ENCODE assay signal across 1 cellular context in genomic region chr6:158006821-158007570, GRCh38.
TF ChIP-seq lines count a peak whose summit lies in the region.

No MANE protein-coding gene starts in this region.

TF ChIP-seq in HepG2, 621 proteins besides CTCF, POLR2A, EP300 and RAD21 (continued from another document):
- TF ChIP-seq, protein P1, sequence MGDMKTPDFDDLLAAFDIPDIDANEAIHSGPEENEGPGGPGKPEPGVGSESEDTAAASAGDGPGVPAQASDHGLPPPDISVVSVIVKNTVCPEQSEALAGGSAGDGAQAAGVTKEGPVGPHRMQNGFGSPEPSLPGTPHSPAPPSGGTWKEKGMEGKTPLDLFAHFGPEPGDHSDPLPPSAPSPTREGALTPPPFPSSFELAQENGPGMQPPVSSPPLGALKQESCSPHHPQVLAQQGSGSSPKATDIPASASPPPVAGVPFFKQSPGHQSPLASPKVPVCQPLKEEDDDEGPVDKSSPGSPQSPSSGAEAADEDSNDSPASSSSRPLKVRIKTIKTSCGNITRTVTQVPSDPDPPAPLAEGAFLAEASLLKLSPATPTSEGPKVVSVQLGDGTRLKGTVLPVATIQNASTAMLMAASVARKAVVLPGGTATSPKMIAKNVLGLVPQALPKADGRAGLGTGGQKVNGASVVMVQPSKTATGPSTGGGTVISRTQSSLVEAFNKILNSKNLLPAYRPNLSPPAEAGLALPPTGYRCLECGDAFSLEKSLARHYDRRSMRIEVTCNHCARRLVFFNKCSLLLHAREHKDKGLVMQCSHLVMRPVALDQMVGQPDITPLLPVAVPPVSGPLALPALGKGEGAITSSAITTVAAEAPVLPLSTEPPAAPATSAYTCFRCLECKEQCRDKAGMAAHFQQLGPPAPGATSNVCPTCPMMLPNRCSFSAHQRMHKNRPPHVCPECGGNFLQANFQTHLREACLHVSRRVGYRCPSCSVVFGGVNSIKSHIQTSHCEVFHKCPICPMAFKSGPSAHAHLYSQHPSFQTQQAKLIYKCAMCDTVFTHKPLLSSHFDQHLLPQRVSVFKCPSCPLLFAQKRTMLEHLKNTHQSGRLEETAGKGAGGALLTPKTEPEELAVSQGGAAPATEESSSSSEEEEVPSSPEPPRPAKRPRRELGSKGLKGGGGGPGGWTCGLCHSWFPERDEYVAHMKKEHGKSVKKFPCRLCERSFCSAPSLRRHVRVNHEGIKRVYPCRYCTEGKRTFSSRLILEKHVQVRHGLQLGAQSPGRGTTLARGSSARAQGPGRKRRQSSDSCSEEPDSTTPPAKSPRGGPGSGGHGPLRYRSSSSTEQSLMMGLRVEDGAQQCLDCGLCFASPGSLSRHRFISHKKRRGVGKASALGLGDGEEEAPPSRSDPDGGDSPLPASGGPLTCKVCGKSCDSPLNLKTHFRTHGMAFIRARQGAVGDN (CRISPR knock-in tag; IDR thresholded peaks at IDR 0.05), result peak; percentile 31
- TF ChIP-seq SAP130 (CRISPR knock-in tag; IDR thresholded peaks at IDR 0.05; ENCODE audit: low read depth) (0 out of 2 replicates have a peak, but pooled peaks have one; percentile 12), FOXA1 (IDR thresholded peaks at IDR 0.05) (no peak), FOXA1 (CRISPR knock-in tag; IDR thresholded peaks at IDR 0.05) (0 out of 2 replicates have a peak, but pooled peaks have one; percentile 20), GABPB1 (CRISPR knock-in tag; IDR thresholded peaks at IDR 0.05) (0 out of 2 replicates have a peak, but pooled peaks have one; percentile 11), HNRNPL (IDR thresholded peaks at IDR 0.05; ENCODE audit: low read depth, low read length) (no peak), SMAD9 (CRISPR knock-in tag; IDR thresholded peaks at IDR 0.05) (no peak), ZNF329 (CRISPR knock-in tag; IDR thresholded peaks at IDR 0.05; ENCODE audit: low read depth) (no peak), CEBPG (CRISPR knock-in tag; IDR thresholded peaks at IDR 0.05) (peak; percentile 63), ZNF431 (CRISPR knock-in tag; IDR thresholded peaks at IDR 0.05; ENCODE audit: borderline replicate concordance, low read depth) (no peak), ZC3H13 (CRISPR knock-in tag; IDR thresholded peaks at IDR 0.05) (no peak), ADNP (CRISPR knock-in tag; IDR thresholded peaks at IDR 0.05) (peak; percentile 61; the same call in 1 of the 2 replicates)
